ENCODE assay signal across 8 cellular contexts in the genomic region with DNA sequence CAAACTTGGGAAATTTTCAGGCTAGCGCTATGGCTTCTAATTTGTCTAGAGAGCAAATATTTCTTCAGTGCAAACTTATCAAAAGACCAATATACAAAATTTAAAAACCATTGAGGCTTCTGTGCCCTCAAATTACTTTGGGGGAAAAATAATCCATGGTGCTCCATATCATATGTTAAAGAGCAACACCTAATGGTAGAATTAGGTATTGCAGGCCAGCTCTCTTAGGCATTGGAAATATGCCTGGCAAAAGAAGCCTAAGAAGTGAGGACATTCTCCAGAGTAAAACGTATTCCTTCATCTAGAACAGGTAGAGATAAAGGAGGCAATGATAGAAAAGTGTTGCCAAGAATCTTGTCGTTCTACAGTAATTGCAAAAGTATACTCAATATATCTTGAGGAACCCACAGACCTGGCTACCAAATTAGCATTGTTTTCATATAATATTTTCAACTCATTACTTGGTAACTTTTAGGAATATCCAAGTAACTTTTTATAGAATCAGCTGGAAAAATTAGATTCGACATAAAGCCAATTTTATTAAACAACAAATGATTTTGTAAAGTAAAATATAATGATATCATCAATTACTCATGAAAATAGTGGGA.
DNase-seq lines count a peak whose midpoint lies in the region; ATAC-seq and TF ChIP-seq lines count a peak whose summit lies in the region.
"Had no signal": no experiment of that assay in that cellular context is flagged by ENCODE, and none has a peak within 500 bp of the region (broad histone marks: within the 10 kb centered on the region; RNA-seq: fewer than 3 reads in every experiment).

No MANE protein-coding gene starts in this region.

- no peak overlapping the region for H3K27ac ChIP-seq in neural progenitor cell

- no peaks in the 10 kb centered on the region for H3F3A ChIP-seq in neural progenitor cell (ENCODE audit: low read depth)

- H3K4me2 ChIP-seq in neural progenitor cell, result no peak overlapping the region

- H3K9me3 ChIP-seq in neural progenitor cell (ENCODE audit: low read depth), result peaks cover 2% of the 10 kb centered on the region

- CTCF ChIA-PET in GM10248 (lab: Yijun Ruan, JAX), result no interaction called here

- no peak overlapping the region for H2AFZ ChIP-seq in neural progenitor cell (replicated peaks)

- H3K79me2 ChIP-seq in neural progenitor cell (ENCODE audit: low read depth), result no peaks in the 10 kb centered on the region

- H3K9me3 Mint-ChIP-seq in chondrocyte (ENCODE audit: low read depth) (peaks cover 8% of the 10 kb centered on the region), neural progenitor cell (peaks cover 5% of the 10 kb centered on the region)
- no peaks in the 10 kb centered on the region for H3K9me3 Mint-ChIP-seq in activated T-helper 2 cell treated with anti-CD3 and anti-CD28 coated beads, Interferon-gamma antibody, Interleukin-2, Interleukin-4, amounts not matched to agents 10 μg/mL and 5 μg/mL and 100 μg/mL, durations not matched to agents 14 hours and 24 hours and 36 hours

- DNase-seq in GM10248 (ENCODE audit: extremely low spot score) (peak; percentile 29), KBM-7 (peak; percentile 61), chondrocyte (ENCODE audit: low spot score) (no peak), neural progenitor cell (ENCODE audit: low spot score) (peak; percentile 55), head of caudate nucleus (no peak)
- DNase-seq in activated T-helper 2 cell treated with anti-CD3 and anti-CD28 coated beads, Interferon-gamma antibody, Interleukin-2, Interleukin-4, amounts not matched to agents 10 μg/mL and 5 μg/mL and 100 μg/mL, durations not matched to agents 14 hours and 24 hours and 36 hours (ENCODE audit: low spot score), result no peak
- DNase-seq: NCI-H226 had no signal

- H3K36me3 Mint-ChIP-seq in chondrocyte (ENCODE audit: low read depth) (no peaks in the 10 kb centered on the region), neural progenitor cell (no peaks in the 10 kb centered on the region)
- no peaks in the 10 kb centered on the region for H3K36me3 Mint-ChIP-seq in activated T-helper 2 cell treated with anti-CD3 and anti-CD28 coated beads, Interferon-gamma antibody, Interleukin-2, Interleukin-4, amounts not matched to agents 10 μg/mL and 5 μg/mL and 100 μg/mL, durations not matched to agents 14 hours and 24 hours and 36 hours (ENCODE audit: low read depth)

- H3K27me3 Mint-ChIP-seq in chondrocyte (ENCODE audit: low read depth) (peaks cover 13% of the 10 kb centered on the region), neural progenitor cell (ENCODE audit: insufficient read depth, low read depth) (peaks cover under 1% of the 10 kb centered on the region)
- peaks cover 6% of the 10 kb centered on the region for H3K27me3 Mint-ChIP-seq in activated T-helper 2 cell treated with anti-CD3 and anti-CD28 coated beads, Interferon-gamma antibody, Interleukin-2, Interleukin-4, amounts not matched to agents 10 μg/mL and 5 μg/mL and 100 μg/mL, durations not matched to agents 14 hours and 24 hours and 36 hours (ENCODE audit: low read depth)

- no peaks in the 10 kb centered on the region for H3K4me1 ChIP-seq in neural progenitor cell

- H3K4me3 ChIP-seq in neural progenitor cell, result no peak overlapping the region

- H3K4me3 Mint-ChIP-seq in chondrocyte (ENCODE audit: unreplicated experiment), result no peak overlapping the region
- H3K4me3 Mint-ChIP-seq in neural progenitor cell, result no peak overlapping the region
- no peak overlapping the region for H3K4me3 Mint-ChIP-seq in activated T-helper 2 cell treated with anti-CD3 and anti-CD28 coated beads, Interferon-gamma antibody, Interleukin-2, Interleukin-4, amounts not matched to agents 10 μg/mL and 5 μg/mL and 100 μg/mL, durations not matched to agents 14 hours and 24 hours and 36 hours (ENCODE audit: low read depth)

- peak; percentile 64 for TF ChIP-seq CTCF in GM10248 (IDR thresholded peaks at IDR 0.05; ENCODE audit: control extremely low read depth, extremely low read depth, low read depth, missing control alignments)
- TF ChIP-seq CTCF in chondrocyte (IDR thresholded peaks at IDR 0.05), result peak; percentile 76
- TF ChIP-seq CTCF in neural progenitor cell (IDR thresholded peaks at IDR 0.05), result peak; percentile 74

- H4K20me1 ChIP-seq in neural progenitor cell (ENCODE audit: low read depth), result no peaks in the 10 kb centered on the region

- in situ Hi-C loops in KBM-7 (cut with MboI; ENCODE audit: low pct_unique_long_range_greater_than_20kb, low sequenced_read_pairs), result no loop called here

- no peak for ATAC-seq in GM19452 (IDR thresholded peaks at IDR 0.05; ENCODE audit: unreplicated experiment)

- H3K36me3 ChIP-seq in neural progenitor cell, result no peaks in the 10 kb centered on the region

- H3K27me3 ChIP-seq in neural progenitor cell, result no peaks in the 10 kb centered on the region

- POLR2A ChIA-PET in GM10248 (lab: Yijun Ruan, JAX), result no interaction called here

- H3K4me1 Mint-ChIP-seq in chondrocyte (ENCODE audit: low read depth) (no peaks in the 10 kb centered on the region), neural progenitor cell (no peaks in the 10 kb centered on the region)
- no peaks in the 10 kb centered on the region for H3K4me1 Mint-ChIP-seq in activated T-helper 2 cell treated with anti-CD3 and anti-CD28 coated beads, Interferon-gamma antibody, Interleukin-2, Interleukin-4, amounts not matched to agents 10 μg/mL and 5 μg/mL and 100 μg/mL, durations not matched to agents 14 hours and 24 hours and 36 hours (ENCODE audit: low read depth)

- intact Hi-C loops in activated T-helper 2 cell treated with anti-CD3 and anti-CD28 coated beads, Interferon-gamma antibody, Interleukin-2, Interleukin-4, amounts not matched to agents 10 μg/mL and 5 μg/mL and 100 μg/mL, durations not matched to agents 14 hours and 24 hours and 36 hours (cut with micrococcal nuclease), result no loop called here
- intact Hi-C loops in head of caudate nucleus (cut with DNase I), result no loop called here

- H3K27ac Mint-ChIP-seq in chondrocyte (ENCODE audit: unreplicated experiment) (no peak overlapping the region), neural progenitor cell (no peak overlapping the region)
- no peak overlapping the region for H3K27ac Mint-ChIP-seq in activated T-helper 2 cell treated with anti-CD3 and anti-CD28 coated beads, Interferon-gamma antibody, Interleukin-2, Interleukin-4, amounts not matched to agents 10 μg/mL and 5 μg/mL and 100 μg/mL, durations not matched to agents 14 hours and 24 hours and 36 hours

- H3K9ac ChIP-seq in neural progenitor cell, result no peak overlapping the region

Comparison
In these comparisons a context has a peak if more than half of its experiments do, and no peak if none do; other contexts are left out.
1. DNase-seq: peak in GM10248 (single experiment), KBM-7 (single experiment) and neural progenitor cell (single experiment); none in chondrocyte (single experiment), activated T-helper 2 cell treated with anti-CD3 and anti-CD28 coated beads, Interferon-gamma antibody, Interleukin-2, Interleukin-4, amounts not matched to agents 10 μg/mL and 5 μg/mL and 100 μg/mL, durations not matched to agents 14 hours and 24 hours and 36 hours (single experiment) and head of caudate nucleus (0 of 42).
2. Peak in every context shown above with its lines, with median percentiles within 50 percentile points of each other: CTCF ChIP-seq.